ENCODE assay signal across 8 cellular contexts in the genomic region with DNA sequence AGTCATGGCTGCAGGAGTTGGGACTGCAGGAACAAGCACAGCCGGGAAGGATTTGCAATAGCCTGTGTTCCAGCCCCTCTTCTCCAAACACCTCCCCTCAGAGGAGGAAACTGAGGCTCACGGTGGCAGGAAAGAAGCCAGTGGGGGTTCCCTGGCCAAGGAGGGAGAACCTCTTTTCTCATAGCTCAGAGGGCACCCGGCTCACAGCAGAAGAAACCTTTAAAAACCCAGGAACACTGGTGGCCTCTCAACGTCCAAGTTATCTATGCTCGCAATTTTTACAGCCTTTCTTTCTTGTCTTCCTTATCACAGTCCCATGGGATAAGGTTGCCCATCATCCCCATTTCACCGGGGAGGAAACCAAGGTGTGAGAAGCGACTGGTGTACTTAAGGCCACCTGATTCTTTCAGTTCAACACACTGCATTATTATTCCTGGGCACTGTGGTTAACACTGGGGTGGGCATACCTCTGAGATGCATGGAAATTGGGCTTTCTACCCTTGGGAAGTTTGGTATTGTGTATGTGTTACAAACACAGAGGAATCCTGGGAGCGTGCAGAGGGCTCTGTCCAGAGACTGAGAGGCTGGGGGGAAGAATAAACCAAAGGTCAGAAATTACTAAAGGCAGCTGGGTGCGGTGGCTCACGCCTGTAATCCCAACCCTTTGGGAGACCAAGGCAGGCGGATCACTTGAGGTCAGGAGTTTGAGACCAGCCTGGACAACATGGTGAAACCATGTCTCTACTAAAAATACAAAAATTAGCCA. TPM values are rescaled to one million over a fixed set of nuclear protein-coding genes. Genes with fewer than 3 reads are reported as not detected.
DNase-seq lines count a peak whose midpoint lies in the region; ATAC-seq and TF ChIP-seq lines count a peak whose summit lies in the region.

No MANE protein-coding gene starts in this region.

- no peak overlapping the region for H3K23ac ChIP-seq in mesenchymal stem cell (ENCODE audit: low read length in 2 of 2)

- H3K27ac ChIP-seq in mesenchymal stem cell (ENCODE audit: low read length, poor library complexity, severe bottlenecking): no peak overlapping the region

- no peaks in the 10 kb centered on the region for H3K9me3 Mint-ChIP-seq in activated naive CD4-positive, alpha-beta T cell treated with anti-CD3 and anti-CD28 coated beads, Interleukin-2, amount 10 ng/mL, durations not matched to agents 7 days and 5 days
- no peaks in the 10 kb centered on the region for H3K9me3 Mint-ChIP-seq in type B pancreatic cell

- peak overlapping the region; percentile 84 to 88 for H3K4ac ChIP-seq in mesenchymal stem cell (ENCODE audit: low read depth in 1 of 2, low read length in 2 of 2)

- peaks cover 14% of the 10 kb centered on the region for H3K79me1 ChIP-seq in mesenchymal stem cell (replicated peaks; ENCODE audit: low read length, poor library complexity, severe bottlenecking)

- peak overlapping the region; percentile 74 for H2AFZ ChIP-seq in mesenchymal stem cell (ENCODE audit: low read depth, low read length)

- H2BK15ac ChIP-seq in mesenchymal stem cell (ENCODE audit: low read depth, poor library complexity, severe bottlenecking): no peak overlapping the region

- H4K91ac ChIP-seq in mesenchymal stem cell (ENCODE audit: low read length): peak overlapping the region; percentile 79

- peaks cover 9% of the 10 kb centered on the region for H3K4me1 Mint-ChIP-seq in activated naive CD4-positive, alpha-beta T cell treated with anti-CD3 and anti-CD28 coated beads, Interleukin-2, amount 10 ng/mL, durations not matched to agents 7 days and 5 days
- H3K4me1 Mint-ChIP-seq in type B pancreatic cell (ENCODE audit: unreplicated experiment): peaks cover 19% of the 10 kb centered on the region

- H3K14ac ChIP-seq in mesenchymal stem cell (ENCODE audit: low read length in 2 of 2): no peak overlapping the region

- H3K27me3 ChIP-seq in mesenchymal stem cell (ENCODE audit: control insufficient read depth in 1 of 2, insufficient read depth in 1 of 2, low read length in 2 of 2): no peaks in the 10 kb centered on the region

- no peak for ATAC-seq in GM18520 (IDR thresholded peaks at IDR 0.05; ENCODE audit: unreplicated experiment)
- ATAC-seq in HG02852 (IDR thresholded peaks at IDR 0.05; ENCODE audit: unreplicated experiment): no peak

- H3K27me3 Mint-ChIP-seq in activated naive CD4-positive, alpha-beta T cell treated with anti-CD3 and anti-CD28 coated beads, Interleukin-2, amount 10 ng/mL, durations not matched to agents 7 days and 5 days: peaks cover 63% of the 10 kb centered on the region
- no peaks in the 10 kb centered on the region for H3K27me3 Mint-ChIP-seq in type B pancreatic cell

- peaks cover 11% of the 10 kb centered on the region for H3K4me1 ChIP-seq in mesenchymal stem cell (ENCODE audit: control insufficient read depth, insufficient read depth, low read depth, low read length)

- peak overlapping the region; percentile 73 for H3K4me2 ChIP-seq in mesenchymal stem cell (ENCODE audit: low read length, poor library complexity, severe bottlenecking)

- H3K27ac Mint-ChIP-seq in activated naive CD4-positive, alpha-beta T cell treated with anti-CD3 and anti-CD28 coated beads, Interleukin-2, amount 10 ng/mL, durations not matched to agents 7 days and 5 days: no peak overlapping the region
- H3K27ac Mint-ChIP-seq in type B pancreatic cell: peak overlapping the region; percentile 82

- H2BK5ac ChIP-seq in mesenchymal stem cell (ENCODE audit: low read depth, low read length, poor library complexity, severe bottlenecking): no peak overlapping the region

- peak overlapping the region; percentile 93 for H3K9ac ChIP-seq in mesenchymal stem cell (ENCODE audit: low read length)

- CTCF ChIA-PET in activated naive CD4-positive, alpha-beta T cell treated with anti-CD3 and anti-CD28 coated beads, Interleukin-2, amount 10 ng/mL, durations not matched to agents 7 days and 5 days (lab: Charles Lee): no interaction called here

- H3K9me3 ChIP-seq in mesenchymal stem cell (ENCODE audit: control insufficient read depth, low read length): no peaks in the 10 kb centered on the region

- peak overlapping the region; percentile 92 for H4K8ac ChIP-seq in mesenchymal stem cell (ENCODE audit: low read length)

- TF ChIP-seq CTCF in cardiac fibroblast (IDR thresholded peaks at IDR 0.05; ENCODE audit: low read depth, low read length) (peak; percentile 6), type B pancreatic cell (conservative IDR thresholded peaks at IDR 0.05) (no peak)

- H3K36me3 ChIP-seq in mesenchymal stem cell (ENCODE audit: control insufficient read depth in 1 of 2, insufficient read depth in 2 of 2, low read depth in 1 of 2, low read length in 2 of 2): peaks cover 9 to 27% of the 10 kb centered on the region in 2 experiments

- WGBS in mesenchymal stem cell: 67% methylated on average over 11 of the region's 11 CpGs

- no peak for DNase-seq in activated naive CD4-positive, alpha-beta T cell treated with anti-CD3 and anti-CD28 coated beads, Interleukin-2, amount 10 ng/mL, durations not matched to agents 7 days and 5 days
- no peak for DNase-seq in activated naive CD4-positive, alpha-beta T cell treated with Interleukin-2 at 50 U/mL for 16 hours
- DNase-seq in cardiac fibroblast (ENCODE audit: low read depth in 2 of 2): no peak
- DNase-seq in mesenchymal stem cell: no peak
- DNase-seq in type B pancreatic cell (ENCODE audit: extremely low spot score, unreplicated experiment): no peak
- no peak for DNase-seq in DMS53 treated with DMSO at 0.1 percent for 48 hours (lab: John Stamatoyannopoulos, UW; ENCODE audit: unreplicated experiment)

- H2BK120ac ChIP-seq in mesenchymal stem cell (ENCODE audit: low read depth, low read length): peak overlapping the region; percentile 54

- peak overlapping the region; percentile 75 to 95 for H3K4me3 ChIP-seq in cardiac fibroblast (replicated peaks in 1 of 2; ENCODE audit: low read depth in 2 of 2, low read length in 2 of 2)
- peak overlapping the region; percentile 67 to 91 for H3K4me3 ChIP-seq in mesenchymal stem cell (ENCODE audit: insufficient read depth in 1 of 2, low read depth in 1 of 2, low read length in 2 of 2)

- H3K4me3 Mint-ChIP-seq in activated naive CD4-positive, alpha-beta T cell treated with anti-CD3 and anti-CD28 coated beads, Interleukin-2, amount 10 ng/mL, durations not matched to agents 7 days and 5 days: peak overlapping the region; percentile 76
- peak overlapping the region; percentile 92 for H3K4me3 Mint-ChIP-seq in type B pancreatic cell

- H2AK5ac ChIP-seq in mesenchymal stem cell (ENCODE audit: low read length, severe bottlenecking): no peak overlapping the region

- no peaks in the 10 kb centered on the region for H3K36me3 Mint-ChIP-seq in activated naive CD4-positive, alpha-beta T cell treated with anti-CD3 and anti-CD28 coated beads, Interleukin-2, amount 10 ng/mL, durations not matched to agents 7 days and 5 days
- no peaks in the 10 kb centered on the region for H3K36me3 Mint-ChIP-seq in type B pancreatic cell

- no peak overlapping the region for H2BK12ac ChIP-seq in mesenchymal stem cell (ENCODE audit: low read length in 2 of 2)

- peak overlapping the region; percentile 62 to 71 for H3K18ac ChIP-seq in mesenchymal stem cell (ENCODE audit: low read depth in 1 of 2, low read length in 2 of 2)

RNA-seq across cellular contexts. Expression of a gene that starts 0.8 kb away (rescaled TPM):
- 13.8 TPM for polyA plus RNA-seq in mesenchymal stem cell (2013, experiment 1 of 2)
- polyA plus RNA-seq in mesenchymal stem cell (2013, experiment 2 of 2): 13.2 TPM
- total RNA-seq in type B pancreatic cell (ENCODE audit: low replicate concordance): 26.9 and 35.5 TPM in 2 replicates

RNA-seq across cellular contexts. Expression of a gene that starts 25.7 kb away (rescaled TPM):
- polyA plus RNA-seq in mesenchymal stem cell (2013, experiment 1 of 2): 48.5 TPM
- polyA plus RNA-seq in mesenchymal stem cell (2013, experiment 2 of 2): 47.8 TPM
- total RNA-seq in type B pancreatic cell (ENCODE audit: low replicate concordance): 107 and 131 TPM in 2 replicates

RNA-seq across cellular contexts. Expression of a gene that starts 25.9 kb away (rescaled TPM):
- polyA plus RNA-seq in mesenchymal stem cell (2013, experiment 1 of 2): 4.8 TPM
- 4.8 TPM for polyA plus RNA-seq in mesenchymal stem cell (2013, experiment 2 of 2)
- total RNA-seq in type B pancreatic cell (ENCODE audit: low replicate concordance): 14.2 and 15.0 TPM in 2 replicates

RNA-seq across cellular contexts. Expression of a gene that starts 39.6 kb away (rescaled TPM):
- polyA plus RNA-seq in mesenchymal stem cell (2013, experiment 1 of 2): 22.5 TPM
- polyA plus RNA-seq in mesenchymal stem cell (2013, experiment 2 of 2): 21.9 TPM
- 41.5 and 42.4 TPM in 2 replicates for total RNA-seq in type B pancreatic cell (ENCODE audit: low replicate concordance)
